In the genomic region with DNA sequence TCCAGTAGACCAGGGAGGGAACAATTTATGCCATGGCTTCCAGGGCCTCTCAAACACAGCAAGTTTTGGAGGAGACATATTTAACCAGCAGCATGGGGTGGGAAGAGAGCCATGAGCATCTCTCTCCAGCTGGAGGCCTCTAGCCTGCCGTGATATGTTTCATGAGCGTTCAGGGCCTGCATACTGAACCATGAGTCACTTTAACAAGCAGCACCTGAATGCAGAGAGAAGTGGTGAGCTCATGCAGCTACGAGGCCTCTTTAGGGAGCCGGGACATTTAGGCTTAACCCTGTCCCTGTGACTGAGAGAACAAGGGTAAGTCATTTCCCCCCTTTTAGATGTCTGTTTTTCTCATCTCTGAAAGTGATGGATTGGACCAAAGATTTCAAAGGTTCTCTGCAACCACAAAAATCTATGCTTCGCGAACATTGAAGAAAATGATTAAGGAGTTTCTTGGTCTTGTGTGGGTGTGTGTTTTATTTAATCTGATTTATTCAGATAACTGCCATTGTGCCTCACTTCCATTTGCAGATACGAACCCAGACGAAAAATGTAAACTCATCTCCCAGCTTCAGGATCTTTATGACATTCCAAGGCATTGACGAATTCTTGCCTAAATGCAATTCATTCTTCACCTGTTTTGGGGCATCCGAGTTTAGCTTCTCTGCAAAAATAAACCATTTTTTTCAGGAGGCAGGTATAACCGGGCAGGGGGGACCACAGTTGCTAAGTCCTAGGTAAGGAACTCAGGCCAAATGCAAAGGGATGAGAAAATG, we compare ENCODE assay signal across 14 cellular contexts.
DNase-seq lines count a peak whose midpoint lies in the region; ATAC-seq and TF ChIP-seq lines count a peak whose summit lies in the region.
"Had no signal": no experiment of that assay in that cellular context is flagged by ENCODE, and none has a peak within 500 bp of the region (broad histone marks: within the 10 kb centered on the region; RNA-seq: fewer than 3 reads in every experiment).

No MANE protein-coding gene starts in this region.

- H3K9ac ChIP-seq in mammary epithelial cell (ENCODE audit: insufficient read depth, low read length) = no peak overlapping the region
- H3K9ac ChIP-seq: BLaER1 treated with 17β-estradiol and CSF1 and Interleukin-3, amounts not matched to agents 10 nM and 100 nM had no signal

- peak; percentile 82 for DNase-seq in AG10803 (ENCODE audit: low read depth)
- peak; percentile 19 for DNase-seq in MG63
- peak; percentile 59 for DNase-seq in mammary epithelial cell
- peak; percentile 5 to 15 for DNase-seq in lower leg skin (ENCODE audit: low spot score in 2 of 2)
- no peak for DNase-seq in GM19238 (ENCODE audit: insufficient read length, low spot score)
- no peak for DNase-seq in activated CD4-positive, alpha-beta T cell treated with anti-CD3 and anti-CD28 coated beads, Interleukin-2, amount 50 U/mL, for 48 hours
- no peak for DNase-seq in NCI-H82 treated with DMSO at 0.1 percent for 48 hours (lab: John Stamatoyannopoulos, UW; ENCODE audit: unreplicated experiment)
- DNase-seq: GF-D8; stimulated activated CD4-positive, alpha-beta T cell treated with anti-CD3 and anti-CD28 coated beads, Interleukin-4, amount 100 ng/mL, for 4 hours; stimulated activated naive CD8-positive, alpha-beta T cell treated with anti-CD3 and anti-CD28 coated beads, Interleukin-15, Interleukin-2, amounts not matched to agents 100 U/mL and 50 U/mL, for 24 hours had no signal

- no peaks in the 10 kb centered on the region for H4K20me1 ChIP-seq in mammary epithelial cell (ENCODE audit: insufficient read depth, low read length)
- H4K20me1 ChIP-seq: BLaER1 treated with 17β-estradiol and CSF1 and Interleukin-3, amounts not matched to agents 10 nM and 100 nM had no signal

- TF ChIP-seq CTCF in AG10803 (conservative IDR thresholded peaks at IDR 0.05; ENCODE audit: low read length) = peak; percentile 8; the same call in 1 of the 2 replicates
- TF ChIP-seq CTCF in mammary epithelial cell (conservative IDR thresholded peaks at IDR 0.05 in 1 of 2, IDR thresholded peaks at IDR 0.05 in 1 of 2; ENCODE audit: extremely low read depth in 1 of 2, insufficient read depth in 1 of 2, low read depth in 1 of 2, low read length in 2 of 2) = no peak
- TF ChIP-seq CTCF in lower leg skin (IDR thresholded peaks at IDR 0.05) = no peak

- in situ Hi-C loops in mammary epithelial cell (cut with MboI; ENCODE audit: low sequenced_read_pairs in 2 of 2) = no loop called here

- BruUV-seq in mammary epithelial cell (replicated peaks; lab: Mats Ljungman, UMichigan) = no TSS peak

- dilution Hi-C loops in mammary epithelial cell (cut with HindIII; ENCODE audit: low sequenced_read_pairs) = no loop called here

- 81% methylated on average over 11 of the region's 11 CpGs for WGBS in mammary epithelial cell (ENCODE audit: low coverage, missing lambda C conversion rate)
- 69 to 80% methylated on average over 11 of the region's 11 CpGs for WGBS in lower leg skin, 2 donors

- H3K27ac ChIP-seq in mammary epithelial cell (ENCODE audit: insufficient read depth, low read depth, low read length) = no peak overlapping the region
- H3K27ac ChIP-seq: ascending aorta; BLaER1 treated with 17β-estradiol and CSF1 and Interleukin-3, amounts not matched to agents 10 nM and 100 nM had no signal

- no peak overlapping the region for H3K4me2 ChIP-seq in mammary epithelial cell (ENCODE audit: insufficient read depth, low read depth, low read length)
- H3K4me2 ChIP-seq: BLaER1 treated with 17β-estradiol and CSF1 and Interleukin-3, amounts not matched to agents 10 nM and 100 nM had no signal

- H3K27me3 ChIP-seq in MG63 (no peaks in the 10 kb centered on the region), mammary epithelial cell (ENCODE audit: insufficient read depth, low read length) (peaks cover 3% of the 10 kb centered on the region)
- H3K27me3 ChIP-seq: ascending aorta; BLaER1 treated with 17β-estradiol and CSF1 and Interleukin-3, amounts not matched to agents 10 nM and 100 nM had no signal

- no peaks in the 10 kb centered on the region for H3K79me2 ChIP-seq in mammary epithelial cell (ENCODE audit: insufficient read depth, low read length)

- CTCF ChIA-PET in mammary epithelial cell (lab: Charles Lee; ENCODE audit: low non-redundant PET) = no interaction called here

- H3K4me3 ChIP-seq in AG10803 (ENCODE audit: low read length) (no peak overlapping the region), MG63 (no peak overlapping the region), mammary epithelial cell (replicated peaks in 1 of 3; ENCODE audit: insufficient read depth in 1 of 3, low read depth in 2 of 3, low read length in 3 of 3) (no peak overlapping the region), lower leg skin (ENCODE audit: low read depth, poor library complexity, severe bottlenecking) (no peak overlapping the region)
- H3K4me3 ChIP-seq: ascending aorta; BLaER1 treated with 17β-estradiol and CSF1 and Interleukin-3, amounts not matched to agents 10 nM and 100 nM had no signal

- no peaks in the 10 kb centered on the region for H3K36me3 ChIP-seq in MG63
- no peaks in the 10 kb centered on the region for H3K36me3 ChIP-seq in mammary epithelial cell (ENCODE audit: insufficient read depth, low read length)
- H3K36me3 ChIP-seq: ascending aorta; BLaER1 treated with 17β-estradiol and CSF1 and Interleukin-3, amounts not matched to agents 10 nM and 100 nM had no signal

- H3K9me3 ChIP-seq in MG63 (no peaks in the 10 kb centered on the region), mammary epithelial cell (replicated peaks; ENCODE audit: insufficient read depth, low read length) (no peaks in the 10 kb centered on the region)
- H3K9me3 ChIP-seq: ascending aorta; BLaER1 treated with 17β-estradiol and CSF1 and Interleukin-3, amounts not matched to agents 10 nM and 100 nM had no signal

- no peak for TF ChIP-seq POLR2A in lower leg skin (IDR thresholded peaks at IDR 0.05)

- H3K4me1 ChIP-seq in mammary epithelial cell (ENCODE audit: insufficient read depth, low read length) = no peaks in the 10 kb centered on the region
- H3K4me1 ChIP-seq: ascending aorta had no signal

- no peak overlapping the region for H2AFZ ChIP-seq in mammary epithelial cell (ENCODE audit: low read depth, low read length)

- no peak for ATAC-seq in HG02852 (IDR thresholded peaks at IDR 0.05; ENCODE audit: unreplicated experiment)
- ATAC-seq: stimulated activated naive CD8-positive, alpha-beta T cell treated with anti-CD3 and anti-CD28 coated beads, Interleukin-15, Interleukin-2, amounts not matched to agents 100 U/mL and 50 U/mL, for 24 hours; WTC11 had no signal

- intact Hi-C loops in mammary epithelial cell (cut with micrococcal nuclease) (no loop called here), lower leg skin (cut with DNase I; ENCODE audit: low total_unique reads) (no loop called here)

Comparison
In these comparisons a context has a peak if more than half of its experiments do, and no peak if none do; other contexts are left out.
1. DNase-seq: peak in AG10803 (single experiment), MG63 (single experiment), mammary epithelial cell (single experiment) and lower leg skin (2 of 2); none in GM19238 (single experiment), activated CD4-positive, alpha-beta T cell treated with anti-CD3 and anti-CD28 coated beads, Interleukin-2, amount 50 U/mL, for 48 hours (0 of 2) and NCI-H82 treated with DMSO at 0.1 percent for 48 hours (single experiment).